ENCODE assay signal across 14 cellular contexts in genomic region chr3:188171682-188172467, GRCh38. TPM values are rescaled to one million over a fixed set of nuclear protein-coding genes. Genes with fewer than 3 reads are reported as not detected.
A peak's percentile ranks its signal among the peaks of the same experiment; 100 is the strongest.
DNase-seq lines count a peak whose midpoint lies in the region; ATAC-seq and TF ChIP-seq lines count a peak whose summit lies in the region.
"Had no signal": no experiment of that assay in that cellular context is flagged by ENCODE, and none has a peak within 500 bp of the region (broad histone marks: within the 10 kb centered on the region; RNA-seq: fewer than 3 reads in every experiment).

No MANE protein-coding gene starts in this region.

- intact Hi-C loops in natural killer cell (cut with micrococcal nuclease) = no loop called here

- H3K27ac Mint-ChIP-seq in natural killer cell = peak overlapping the region; percentile 27 to 78
- H3K27ac Mint-ChIP-seq in natural killer cell treated with Interleukin-12 subunit alpha and Interleukin-12 subunit beta and Interleukin-15 and Interleukin-18, amount 100 ng/mL, for 72 hours = peak overlapping the region in 1 of 2 donors; percentile 25
- peak overlapping the region; percentile 7 to 89 for H3K27ac Mint-ChIP-seq in effector memory CD8-positive, alpha-beta T cell
- H3K27ac Mint-ChIP-seq: activated CD4-positive, alpha-beta memory T cell treated with anti-CD3 and anti-CD28 coated beads, Interleukin-2, amount 10 ng/mL, durations not matched to agents 7 days and 5 days; brain had no signal

- H3K27me3 Mint-ChIP-seq in natural killer cell (ENCODE audit: low read depth in 2 of 2) = no peaks in the 10 kb centered on the region
- no peaks in the 10 kb centered on the region for H3K27me3 Mint-ChIP-seq in natural killer cell treated with Interleukin-12 subunit alpha and Interleukin-12 subunit beta and Interleukin-15 and Interleukin-18, amount 100 ng/mL, for 72 hours
- H3K27me3 Mint-ChIP-seq in effector memory CD8-positive, alpha-beta T cell = no peaks in the 10 kb centered on the region
- H3K27me3 Mint-ChIP-seq: activated CD4-positive, alpha-beta memory T cell treated with anti-CD3 and anti-CD28 coated beads, Interleukin-2, amount 10 ng/mL, durations not matched to agents 7 days and 5 days; brain had no signal

- H3K4me1 Mint-ChIP-seq in natural killer cell = peaks cover 36 to 59% of the 10 kb centered on the region in 2 donors
- peaks cover 38 to 42% of the 10 kb centered on the region in 2 donors for H3K4me1 Mint-ChIP-seq in natural killer cell treated with Interleukin-12 subunit alpha and Interleukin-12 subunit beta and Interleukin-15 and Interleukin-18, amount 100 ng/mL, for 72 hours (ENCODE audit: low read depth in 2 of 2)
- H3K4me1 Mint-ChIP-seq in effector memory CD8-positive, alpha-beta T cell (ENCODE audit: low read depth in 2 of 2) = peaks cover 30 to 36% of the 10 kb centered on the region in 2 donors

- no peaks in the 10 kb centered on the region for H3K36me3 ChIP-seq in muscle layer of colon (ENCODE audit: insufficient read depth, low read length)

- H3K27ac ChIP-seq in muscle layer of colon (ENCODE audit: low read depth, low read length) = peak overlapping the region; percentile 37

- H3K4me3 ChIP-seq in muscle layer of colon (ENCODE audit: low read depth in 1 of 2, low read length in 2 of 2) = no peak overlapping the region

- no peaks in the 10 kb centered on the region for H3K9me3 Mint-ChIP-seq in natural killer cell
- H3K9me3 Mint-ChIP-seq in natural killer cell treated with Interleukin-12 subunit alpha and Interleukin-12 subunit beta and Interleukin-15 and Interleukin-18, amount 100 ng/mL, for 72 hours = peaks cover 4% of the 10 kb centered on the region
- H3K9me3 Mint-ChIP-seq in effector memory CD8-positive, alpha-beta T cell = no peaks in the 10 kb centered on the region
- H3K9me3 Mint-ChIP-seq: activated CD4-positive, alpha-beta memory T cell treated with anti-CD3 and anti-CD28 coated beads, Interleukin-2, amount 10 ng/mL, durations not matched to agents 7 days and 5 days; immature natural killer cell had no signal

- DNase-seq in natural killer cell (no peak), NCI-H2029 (lab: John Stamatoyannopoulos, UW) (no peak)
- no peak for DNase-seq in natural killer cell treated with Interleukin-12 subunit alpha and Interleukin-12 subunit beta and Interleukin-15 and Interleukin-18, amount 100 ng/mL, for 72 hours (ENCODE audit: low spot score)
- no peak for DNase-seq in effector memory CD8-positive, alpha-beta T cell
- DNase-seq: activated CD4-positive, alpha-beta memory T cell treated with anti-CD3 and anti-CD28 coated beads, Interleukin-2, amount 10 ng/mL, durations not matched to agents 7 days and 5 days; immature natural killer cell; mesendoderm; stimulated activated CD4-positive, alpha-beta T cell treated with anti-CD3 and anti-CD28 coated beads, Interleukin-1b, Interleukin-23, amount 100 ng/mL, for 48 hours had no signal

- no peak overlapping the region for H3K9ac ChIP-seq in muscle layer of colon (ENCODE audit: low read length)

- no peak for ATAC-seq in natural killer cell
- no peak for ATAC-seq in natural killer cell treated with Interleukin-12 subunit alpha and Interleukin-12 subunit beta and Interleukin-15 and Interleukin-18, amount 100 ng/mL, for 72 hours
- ATAC-seq in effector memory CD8-positive, alpha-beta T cell (replicated peaks) = no peak
- no peak for ATAC-seq in HG02973 (IDR thresholded peaks at IDR 0.05; ENCODE audit: unreplicated experiment)
- ATAC-seq in GM18502 (IDR thresholded peaks at IDR 0.05; ENCODE audit: poor library complexity, unreplicated experiment) = no peak
- ATAC-seq in HG03520 (IDR thresholded peaks at IDR 0.05; ENCODE audit: unreplicated experiment) = no peak
- ATAC-seq: sciatic nerve had no signal

- H3K36me3 Mint-ChIP-seq in natural killer cell = no peaks in the 10 kb centered on the region
- no peaks in the 10 kb centered on the region for H3K36me3 Mint-ChIP-seq in natural killer cell treated with Interleukin-12 subunit alpha and Interleukin-12 subunit beta and Interleukin-15 and Interleukin-18, amount 100 ng/mL, for 72 hours
- peaks cover 4% of the 10 kb centered on the region for H3K36me3 Mint-ChIP-seq in effector memory CD8-positive, alpha-beta T cell (ENCODE audit: insufficient read depth)

- TF ChIP-seq CTCF in natural killer cell (IDR thresholded peaks at IDR 0.05) = no peak

- H3K4me1 ChIP-seq in muscle layer of colon (ENCODE audit: insufficient read depth, low read length) = peaks cover 56% of the 10 kb centered on the region

- no peak overlapping the region for H3K4me3 Mint-ChIP-seq in natural killer cell
- H3K4me3 Mint-ChIP-seq in natural killer cell treated with Interleukin-12 subunit alpha and Interleukin-12 subunit beta and Interleukin-15 and Interleukin-18, amount 100 ng/mL, for 72 hours = no peak overlapping the region
- H3K4me3 Mint-ChIP-seq in effector memory CD8-positive, alpha-beta T cell = no peak overlapping the region
- H3K4me3 Mint-ChIP-seq: activated CD4-positive, alpha-beta memory T cell treated with anti-CD3 and anti-CD28 coated beads, Interleukin-2, amount 10 ng/mL, durations not matched to agents 7 days and 5 days; brain; immature natural killer cell had no signal

- no peaks in the 10 kb centered on the region for H3K27me3 ChIP-seq in muscle layer of colon (ENCODE audit: control insufficient read depth in 1 of 2, insufficient read depth in 2 of 2, low read length in 2 of 2)

- no peaks in the 10 kb centered on the region for H3K9me3 ChIP-seq in muscle layer of colon (ENCODE audit: low read length)

RNA-seq across cellular contexts. Expression of gene LPP, which starts 17.9 kb away (rescaled TPM):
- total RNA-seq in natural killer cell = 100 to 1,000 TPM; 137 to 163 (median 149) TPM
- 10 to 100 TPM; 52.7 to 56.7 TPM for total RNA-seq in natural killer cell treated with Interleukin-12 subunit alpha and Interleukin-12 subunit beta and Interleukin-15 and Interleukin-18, amount 100 ng/mL, for 72 hours
